ENCODE assay signal across 9 cellular contexts in genomic region chr4:6641164-6641970, GRCh38. TPM values are rescaled to one million over a fixed set of nuclear protein-coding genes. Genes with fewer than 3 reads are reported as not detected.
DNase-seq lines count a peak whose midpoint lies in the region; ATAC-seq, FAIRE-seq and TF ChIP-seq lines count a peak whose summit lies in the region.
"Had no signal": no experiment of that assay in that cellular context is flagged by ENCODE, and none has a peak within 500 bp of the region (broad histone marks: within the 10 kb centered on the region; RNA-seq: fewer than 3 reads in every experiment).

No MANE protein-coding gene starts in this region.

- H3K4me3 Mint-ChIP-seq in activated naive CD4-positive, alpha-beta T cell treated with anti-CD3 and anti-CD28 coated beads for 36 hours: peak overlapping the region; percentile 98

- TF ChIP-seq CTCF in GM12864 (IDR thresholded peaks at IDR 0.05; ENCODE audit: low read depth, low read length, missing control alignments): no peak
- TF ChIP-seq CTCF in HEK293 (tag by site-specific recombination; IDR thresholded peaks at IDR 0.05): no peak
- TF ChIP-seq CTCF in pancreas (IDR thresholded peaks at IDR 0.05): no peak

- H3K27ac ChIP-seq in HEK293 (ENCODE audit: extremely low read depth, low read depth, low read length): peak overlapping the region; percentile 89
- H3K27ac ChIP-seq in pancreas: peak overlapping the region; percentile 77 to 96 (median 90)

- no peaks in the 10 kb centered on the region for H3K27me3 ChIP-seq in pancreas

- peak; percentile 57 to 72 (median 60) for ATAC-seq in pancreas

- H3K9me3 ChIP-seq in HEK293 (ENCODE audit: control insufficient read depth, insufficient read depth, low read depth, low read length) (no peaks in the 10 kb centered on the region), pancreas (no peaks in the 10 kb centered on the region)

- peaks cover 28% of the 10 kb centered on the region for H3K4me1 Mint-ChIP-seq in activated naive CD4-positive, alpha-beta T cell treated with anti-CD3 and anti-CD28 coated beads for 36 hours (ENCODE audit: low read depth)

- H3K27ac Mint-ChIP-seq in activated naive CD4-positive, alpha-beta T cell treated with anti-CD3 and anti-CD28 coated beads for 36 hours: peak overlapping the region; percentile 99

- DNase-seq in GM12864 (ENCODE audit: low read depth) (no peak), NCI-H69 (lab: John Stamatoyannopoulos, UW) (peak; percentile 26), head of caudate nucleus (peak in 23 of 42 donors; percentile 17 to 71 (median 33)), pancreas (peak in 4 of 6 donors; percentile 48 to 59 (median 50)), NCI-H2107 (lab: John Stamatoyannopoulos, UW) (no peak), NCI-H82 (lab: John Stamatoyannopoulos, UW) (no peak)
- peak; percentile 56 for DNase-seq in activated naive CD4-positive, alpha-beta T cell treated with anti-CD3 and anti-CD28 coated beads for 36 hours

- H3K4me3 ChIP-seq in GM12864 (ENCODE audit: low read depth, low read length) (peak overlapping the region; percentile 98), HEK293 (ENCODE audit: low read depth, low read length) (peak overlapping the region; percentile 79), pancreas (peak overlapping the region; percentile 67 to 88 (median 84))

- H3K4me1 ChIP-seq in HEK293 (ENCODE audit: control insufficient read depth, insufficient read depth, low read length): no peaks in the 10 kb centered on the region
- H3K4me1 ChIP-seq in pancreas: peaks cover 0 to 14% (median 14%) of the 10 kb centered on the region in 3 donors

- POLR2A ChIA-PET in HEK293 (lab: Yijun Ruan, JAX): interaction anchor here (1.2 to 2.0 kb wide), 5 partner anchors 10 to 426 kb away, joined by 3 to 12 read pairs (median 5); partner anchors contain the start of gene GRPEL1

- H3K27me3 Mint-ChIP-seq in activated naive CD4-positive, alpha-beta T cell treated with anti-CD3 and anti-CD28 coated beads for 36 hours (ENCODE audit: low read depth): no peaks in the 10 kb centered on the region

- CTCF ChIA-PET in HEK293 (lab: Yijun Ruan, JAX): interaction anchor here (0.6 to 0.9 kb wide), 4 partner anchors 8 to 95 kb away, joined by 3 to 4 read pairs (median 4); no protein-coding TSS in a partner anchor
- CTCF ChIA-PET in activated naive CD4-positive, alpha-beta T cell treated with anti-CD3 and anti-CD28 coated beads for 36 hours (lab: Charles Lee): interaction anchor here (0.6 to 2.3 kb wide), 6 partner anchors 23 to 428 kb away, joined by 3 to 8 read pairs (median 3); no protein-coding TSS in a partner anchor

- peaks cover 3% of the 10 kb centered on the region for H3K9me3 Mint-ChIP-seq in activated naive CD4-positive, alpha-beta T cell treated with anti-CD3 and anti-CD28 coated beads for 36 hours

- intact Hi-C loops in activated naive CD4-positive, alpha-beta T cell treated with anti-CD3 and anti-CD28 coated beads for 36 hours (cut with micrococcal nuclease): loop anchor here (1.0 to 2.0 kb wide), 4 partner anchors 17 to 373 kb away; partner anchors contain the start of genes MAN2B2 and WFS1
- intact Hi-C loops in head of caudate nucleus (cut with DNase I) (loop anchor here (2.0 kb wide), 1 partner anchor 67 kb away; the partner anchor contains the start of gene MRFAP1L1), pancreas (cut with DNase I) (no loop called here)

- H3K36me3 Mint-ChIP-seq in activated naive CD4-positive, alpha-beta T cell treated with anti-CD3 and anti-CD28 coated beads for 36 hours (ENCODE audit: low read depth): peaks cover 36% of the 10 kb centered on the region

- H3K36me3 ChIP-seq in HEK293 (ENCODE audit: control insufficient read depth in 2 of 2, insufficient read depth in 1 of 2, low read length in 2 of 2) (peaks cover 0 to 26% of the 10 kb centered on the region in 2 experiments; a peak in 1 of 3 replicates), pancreas (peaks cover 0 to 12% (median 0%) of the 10 kb centered on the region in 3 donors)

- no peak for FAIRE-seq in pancreas (lab: Jason Lieb, UNC)
- FAIRE-seq: colon had no signal

- 0 to 1% methylated on average over 50 of the region's 50 CpGs for WGBS in pancreas, 2 donors

TF ChIP-seq in HEK293, 187 proteins besides CTCF, POLR2A, EP300 and RAD21 (continues in another document):
- TF ChIP-seq ZBTB11 (tag by site-specific recombination; conservative IDR thresholded peaks at IDR 0.05; ENCODE audit: low read depth) (no peak), ZBTB49 (tag by site-specific recombination; IDR thresholded peaks at IDR 0.05; ENCODE audit: low read depth) (no peak), ZNF585B (tag by site-specific recombination; IDR thresholded peaks at IDR 0.05) (no peak), ZNF335 (tag by site-specific recombination; conservative IDR thresholded peaks at IDR 0.05) (peak; percentile 15), ZNF76 (tag by site-specific recombination; IDR thresholded peaks at IDR 0.05; ENCODE audit: borderline replicate concordance, low read depth) (peak; percentile 54; the same call in 1 of the 2 replicates), KLF8 (tag by site-specific recombination; IDR thresholded peaks at IDR 0.05) (peak; percentile 28; the same call in 1 of the 2 replicates), MYNN (tag by site-specific recombination; IDR thresholded peaks at IDR 0.05; ENCODE audit: borderline replicate concordance) (no peak), ZNF26 (tag by site-specific recombination; IDR thresholded peaks at IDR 0.05) (no peak), ZNF292 (tag by site-specific recombination; IDR thresholded peaks at IDR 0.05; ENCODE audit: borderline replicate concordance, low read depth) (no peak), GLI2 (tag by site-specific recombination; IDR thresholded peaks at IDR 0.05; ENCODE audit: borderline replicate concordance, low read depth) (no peak), SP7 (tag by site-specific recombination; IDR thresholded peaks at IDR 0.05) (no peak), GFI1B (tag by site-specific recombination; IDR thresholded peaks at IDR 0.05) (no peak)

RNA-seq across cellular contexts. Expression of gene MRFAP1, which starts 0.9 kb away (rescaled TPM):
- 100 to 1,000 TPM; 150 to 151 TPM for total RNA-seq in activated naive CD4-positive, alpha-beta T cell treated with anti-CD3 and anti-CD28 coated beads for 36 hours
- total RNA-seq in pancreas: 100 to 1,000 TPM in 4 of 6 donors, 10 to 100 TPM in 2; 70.2 to 120 (median 108) TPM
- 100 to 1,000 TPM in 1 of 2 donors, 10 to 100 TPM in 1; 85.2 to 178 TPM for polyA plus RNA-seq in pancreas

RNA-seq across cellular contexts. Expression of gene S100P, which starts 52.3 kb away (rescaled TPM):
- 10 to 100 TPM in 1 of 2 experiments, 1 to 10 TPM in 1; 8.5 to 10.0 TPM for total RNA-seq in activated naive CD4-positive, alpha-beta T cell treated with anti-CD3 and anti-CD28 coated beads for 36 hours
- 10 to 100 TPM in 1 of 6 donors, 1 to 10 TPM in 1, not detected in 4; 1.7 to 15.7 TPM for total RNA-seq in pancreas
- 1 to 10 TPM in 1 of 2 donors, under 1 TPM in 1; 0.42 to 1.3 TPM for polyA plus RNA-seq in pancreas

Comparison
In these comparisons a context has a peak if more than half of its experiments do, and no peak if none do; other contexts are left out.
1. DNase-seq: peak in NCI-H69 (single experiment), activated naive CD4-positive, alpha-beta T cell treated with anti-CD3 and anti-CD28 coated beads for 36 hours (single experiment), head of caudate nucleus (23 of 42) and pancreas (4 of 6); none in GM12864 (single experiment), NCI-H2107 (single experiment) and NCI-H82 (single experiment).
2. intact Hi-C loops: an anchor here in activated naive CD4-positive, alpha-beta T cell treated with anti-CD3 and anti-CD28 coated beads for 36 hours (1.0 to 2.0 kb wide) and head of caudate nucleus (2.0 kb wide); none called in pancreas.
3. Peak in every context shown above with its lines, with median percentiles within 50 percentile points of each other: H3K4me3 ChIP-seq.